ENCODE assay signal across 1 cellular context in the genomic region with DNA sequence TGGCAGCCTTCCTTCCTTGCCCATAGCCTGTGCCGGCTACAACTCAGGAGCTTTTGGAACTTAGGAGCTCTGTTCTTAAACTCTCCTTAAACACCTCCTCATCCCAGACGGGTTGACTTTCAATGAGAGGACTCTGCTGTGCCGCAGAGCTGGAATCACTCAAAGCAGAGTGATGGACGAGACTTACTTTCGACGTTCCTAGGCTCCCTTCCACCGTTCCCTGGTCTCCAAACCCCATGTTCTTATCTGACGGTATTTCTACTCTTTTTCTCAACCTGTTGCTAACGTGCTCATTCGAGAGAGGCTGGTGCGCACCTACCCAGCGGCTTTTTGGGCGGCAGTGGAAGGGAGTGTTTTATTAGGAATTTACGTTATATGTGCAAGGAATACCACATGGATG.
TF ChIP-seq lines count a peak whose summit lies in the region.

No MANE protein-coding gene starts in this region.

TF ChIP-seq in SK-N-SH, 30 proteins besides CTCF, POLR2A, EP300 and RAD21 (continued from another document):
- no peak for TF ChIP-seq REST (IDR thresholded peaks at IDR 0.05; ENCODE audit: low read depth, low read length)
